In the genomic region with DNA sequence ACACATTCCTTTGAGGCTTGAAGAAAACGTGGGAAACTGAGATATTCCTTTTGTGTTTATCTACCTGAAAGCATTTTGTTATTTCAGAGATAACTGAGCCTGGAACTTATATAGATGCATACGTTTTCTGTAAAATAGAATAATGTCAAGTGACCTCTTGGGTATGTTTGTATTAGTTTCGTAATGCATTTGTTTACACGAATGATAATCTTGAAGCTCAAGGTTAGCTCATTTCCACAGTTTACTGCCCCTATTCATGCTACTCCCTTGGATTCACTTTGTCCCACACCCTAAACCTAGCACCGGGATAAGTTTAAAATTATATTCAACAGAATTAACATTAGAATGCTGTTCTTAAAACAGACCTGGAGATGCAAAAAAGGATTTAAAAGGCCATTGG, we compare ENCODE assay signal across 1 cellular context.
TF ChIP-seq lines count a peak whose summit lies in the region.

No MANE protein-coding gene starts in this region.

TF ChIP-seq in HepG2, 621 proteins besides CTCF, POLR2A, EP300 and RAD21 (continued from another document and continues in another):
- TF ChIP-seq, protein P1, sequence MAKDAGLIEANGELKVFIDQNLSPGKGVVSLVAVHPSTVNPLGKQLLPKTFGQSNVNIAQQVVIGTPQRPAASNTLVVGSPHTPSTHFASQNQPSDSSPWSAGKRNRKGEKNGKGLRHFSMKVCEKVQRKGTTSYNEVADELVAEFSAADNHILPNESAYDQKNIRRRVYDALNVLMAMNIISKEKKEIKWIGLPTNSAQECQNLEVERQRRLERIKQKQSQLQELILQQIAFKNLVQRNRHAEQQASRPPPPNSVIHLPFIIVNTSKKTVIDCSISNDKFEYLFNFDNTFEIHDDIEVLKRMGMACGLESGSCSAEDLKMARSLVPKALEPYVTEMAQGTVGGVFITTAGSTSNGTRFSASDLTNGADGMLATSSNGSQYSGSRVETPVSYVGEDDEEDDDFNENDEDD (CRISPR knock-in tag; IDR thresholded peaks at IDR 0.05; ENCODE audit: borderline replicate concordance) = no peak
- TF ChIP-seq NCOA2 (CRISPR knock-in tag; IDR thresholded peaks at IDR 0.05) (peak; percentile 34; the same call in 1 of the 2 replicates), TARDBP (CRISPR knock-in tag; IDR thresholded peaks at IDR 0.05) (no peak), ZFP37 (CRISPR knock-in tag; IDR thresholded peaks at IDR 0.05; ENCODE audit: borderline replicate concordance) (no peak), CEBPB (IDR thresholded peaks at IDR 0.05; ENCODE audit: borderline replicate concordance, low read depth, low read length) (peak; percentile 45; the same call in 1 of the 2 replicates), ZBTB38 (CRISPR knock-in tag; IDR thresholded peaks at IDR 0.05) (no peak), DPF2 (CRISPR knock-in tag; IDR thresholded peaks at IDR 0.05; ENCODE audit: borderline replicate concordance, low read depth) (no peak), RBM39 (IDR thresholded peaks at IDR 0.05; ENCODE audit: low read depth, low read length, poor library complexity, severe bottlenecking) (no peak), ZNF317 (CRISPR knock-in tag; IDR thresholded peaks at IDR 0.05) (no peak), ZNF260 (CRISPR knock-in tag; IDR thresholded peaks at IDR 0.05; ENCODE audit: borderline replicate concordance, low read depth) (no peak), SOX13 (IDR thresholded peaks at IDR 0.05) (no peak), SOX13 (CRISPR knock-in tag; conservative IDR thresholded peaks at IDR 0.05 in 1 of 2, IDR thresholded peaks at IDR 0.05 in 1 of 2) (peak in 1 of 2 experiments; percentile 44; a peak in 1 of 4 replicates), HOXD1 (CRISPR knock-in tag; IDR thresholded peaks at IDR 0.05) (no peak), THAP11 (CRISPR knock-in tag; IDR thresholded peaks at IDR 0.05) (no peak), GTF2F1 (IDR thresholded peaks at IDR 0.05; ENCODE audit: low read length) (no peak), SIN3A (IDR thresholded peaks at IDR 0.05; ENCODE audit: borderline replicate concordance, low read depth, low read length) (no peak), MTA1 (CRISPR knock-in tag; IDR thresholded peaks at IDR 0.05; ENCODE audit: borderline replicate concordance) (no peak), SSRP1 (CRISPR knock-in tag; IDR thresholded peaks at IDR 0.05) (no peak), ZSCAN21 (CRISPR knock-in tag; IDR thresholded peaks at IDR 0.05; ENCODE audit: borderline replicate concordance) (no peak), ARNT (IDR thresholded peaks at IDR 0.05) (no peak), ZNF225 (CRISPR knock-in tag; IDR thresholded peaks at IDR 0.05) (no peak), ZNF296 (CRISPR knock-in tag; conservative IDR thresholded peaks at IDR 0.05) (no peak)
- TF ChIP-seq, protein P2, sequence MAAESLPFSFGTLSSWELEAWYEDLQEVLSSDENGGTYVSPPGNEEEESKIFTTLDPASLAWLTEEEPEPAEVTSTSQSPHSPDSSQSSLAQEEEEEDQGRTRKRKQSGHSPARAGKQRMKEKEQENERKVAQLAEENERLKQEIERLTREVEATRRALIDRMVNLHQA (CRISPR knock-in tag; IDR thresholded peaks at IDR 0.05) = no peak
- TF ChIP-seq, protein P3, sequence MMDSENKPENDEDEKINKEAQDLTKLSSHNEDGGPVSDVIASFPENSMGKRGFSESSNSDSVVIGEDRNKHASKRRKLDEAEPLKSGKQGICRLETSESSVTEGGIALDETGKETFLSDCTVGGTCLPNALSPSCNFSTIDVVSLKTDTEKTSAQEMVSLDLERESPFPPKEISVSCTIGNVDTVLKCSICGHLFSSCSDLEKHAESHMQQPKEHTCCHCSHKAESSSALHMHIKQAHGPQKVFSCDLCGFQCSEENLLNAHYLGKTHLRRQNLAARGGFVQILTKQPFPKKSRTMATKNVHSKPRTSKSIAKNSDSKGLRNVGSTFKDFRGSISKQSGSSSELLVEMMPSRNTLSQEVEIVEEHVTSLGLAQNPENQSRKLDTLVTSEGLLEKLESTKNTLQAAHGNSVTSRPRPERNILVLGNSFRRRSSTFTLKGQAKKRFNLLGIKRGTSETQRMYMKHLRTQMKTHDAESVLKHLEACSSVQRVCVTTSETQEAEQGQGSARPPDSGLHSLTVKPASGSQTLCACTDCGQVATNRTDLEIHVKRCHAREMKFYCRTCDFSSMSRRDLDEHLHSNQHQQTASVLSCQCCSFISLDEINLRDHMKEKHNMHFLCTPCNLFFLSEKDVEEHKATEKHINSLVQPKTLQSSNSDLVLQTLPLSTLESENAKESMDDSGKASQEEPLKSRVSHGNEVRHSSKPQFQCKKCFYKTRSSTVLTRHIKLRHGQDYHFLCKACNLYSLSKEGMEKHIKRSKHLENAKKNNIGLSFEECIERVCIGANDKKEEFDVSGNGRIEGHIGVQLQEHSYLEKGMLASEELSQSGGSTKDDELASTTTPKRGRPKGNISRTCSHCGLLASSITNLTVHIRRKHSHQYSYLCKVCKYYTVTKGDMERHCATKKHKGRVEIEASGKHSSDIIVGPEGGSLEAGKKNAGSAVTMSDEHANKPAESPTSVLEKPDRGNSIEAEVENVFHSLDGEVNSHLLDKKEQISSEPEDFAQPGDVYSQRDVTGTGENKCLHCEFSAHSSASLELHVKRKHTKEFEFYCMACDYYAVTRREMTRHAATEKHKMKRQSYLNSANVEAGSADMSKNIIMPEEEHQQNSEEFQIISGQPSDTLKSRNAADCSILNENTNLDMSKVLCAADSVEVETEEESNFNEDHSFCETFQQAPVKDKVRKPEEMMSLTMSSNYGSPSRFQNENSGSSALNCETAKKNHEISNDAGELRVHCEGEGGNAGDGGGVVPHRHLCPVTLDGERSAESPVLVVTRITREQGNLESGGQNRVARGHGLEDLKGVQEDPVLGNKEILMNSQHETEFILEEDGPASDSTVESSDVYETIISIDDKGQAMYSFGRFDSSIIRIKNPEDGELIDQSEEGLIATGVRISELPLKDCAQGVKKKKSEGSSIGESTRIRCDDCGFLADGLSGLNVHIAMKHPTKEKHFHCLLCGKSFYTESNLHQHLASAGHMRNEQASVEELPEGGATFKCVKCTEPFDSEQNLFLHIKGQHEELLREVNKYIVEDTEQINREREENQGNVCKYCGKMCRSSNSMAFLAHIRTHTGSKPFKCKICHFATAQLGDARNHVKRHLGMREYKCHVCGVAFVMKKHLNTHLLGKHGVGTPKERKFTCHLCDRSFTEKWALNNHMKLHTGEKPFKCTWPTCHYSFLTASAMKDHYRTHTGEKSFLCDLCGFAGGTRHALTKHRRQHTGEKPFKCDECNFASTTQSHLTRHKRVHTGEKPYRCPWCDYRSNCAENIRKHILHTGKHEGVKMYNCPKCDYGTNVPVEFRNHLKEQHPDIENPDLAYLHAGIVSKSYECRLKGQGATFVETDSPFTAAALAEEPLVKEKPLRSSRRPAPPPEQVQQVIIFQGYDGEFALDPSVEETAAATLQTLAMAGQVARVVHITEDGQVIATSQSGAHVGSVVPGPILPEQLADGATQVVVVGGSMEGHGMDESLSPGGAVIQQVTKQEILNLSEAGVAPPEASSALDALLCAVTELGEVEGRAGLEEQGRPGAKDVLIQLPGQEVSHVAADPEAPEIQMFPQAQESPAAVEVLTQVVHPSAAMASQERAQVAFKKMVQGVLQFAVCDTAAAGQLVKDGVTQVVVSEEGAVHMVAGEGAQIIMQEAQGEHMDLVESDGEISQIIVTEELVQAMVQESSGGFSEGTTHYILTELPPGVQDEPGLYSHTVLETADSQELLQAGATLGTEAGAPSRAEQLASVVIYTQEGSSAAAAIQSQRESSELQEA (CRISPR knock-in tag; IDR thresholded peaks at IDR 0.05; ENCODE audit: not compliant biosample characterization) = no peak
- TF ChIP-seq, protein P4, sequence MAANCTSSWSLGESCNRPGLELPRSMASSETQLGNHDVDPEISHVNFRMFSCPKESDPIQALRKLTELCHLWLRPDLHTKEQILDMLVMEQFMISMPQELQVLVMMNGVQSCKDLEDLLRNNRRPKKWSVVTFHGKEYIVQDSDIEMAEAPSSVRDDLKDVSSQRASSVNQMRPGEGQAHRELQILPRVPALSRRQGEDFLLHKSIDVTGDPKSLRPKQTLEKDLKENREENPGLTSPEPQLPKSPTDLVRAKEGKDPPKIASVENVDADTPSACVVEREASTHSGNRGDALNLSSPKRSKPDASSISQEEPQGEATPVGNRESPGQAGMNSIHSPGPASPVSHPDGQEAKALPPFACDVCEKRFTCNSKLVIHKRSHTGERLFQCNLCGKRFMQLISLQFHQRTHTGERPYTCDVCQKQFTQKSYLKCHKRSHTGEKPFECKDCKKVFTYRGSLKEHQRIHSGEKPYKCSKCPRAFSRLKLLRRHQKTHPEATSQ (CRISPR knock-in tag; IDR thresholded peaks at IDR 0.05; ENCODE audit: borderline replicate concordance) = no peak
- TF ChIP-seq, protein P5, sequence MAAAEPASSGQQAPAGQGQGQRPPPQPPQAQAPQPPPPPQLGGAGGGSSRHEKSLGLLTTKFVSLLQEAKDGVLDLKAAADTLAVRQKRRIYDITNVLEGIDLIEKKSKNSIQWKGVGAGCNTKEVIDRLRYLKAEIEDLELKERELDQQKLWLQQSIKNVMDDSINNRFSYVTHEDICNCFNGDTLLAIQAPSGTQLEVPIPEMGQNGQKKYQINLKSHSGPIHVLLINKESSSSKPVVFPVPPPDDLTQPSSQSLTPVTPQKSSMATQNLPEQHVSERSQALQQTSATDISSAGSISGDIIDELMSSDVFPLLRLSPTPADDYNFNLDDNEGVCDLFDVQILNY (CRISPR knock-in tag; conservative IDR thresholded peaks at IDR 0.05) = no peak
- TF ChIP-seq, protein P6, sequence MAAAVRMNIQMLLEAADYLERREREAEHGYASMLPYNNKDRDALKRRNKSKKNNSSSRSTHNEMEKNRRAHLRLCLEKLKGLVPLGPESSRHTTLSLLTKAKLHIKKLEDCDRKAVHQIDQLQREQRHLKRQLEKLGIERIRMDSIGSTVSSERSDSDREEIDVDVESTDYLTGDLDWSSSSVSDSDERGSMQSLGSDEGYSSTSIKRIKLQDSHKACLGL (CRISPR knock-in tag; IDR thresholded peaks at IDR 0.05) = no peak
- TF ChIP-seq, protein P7, sequence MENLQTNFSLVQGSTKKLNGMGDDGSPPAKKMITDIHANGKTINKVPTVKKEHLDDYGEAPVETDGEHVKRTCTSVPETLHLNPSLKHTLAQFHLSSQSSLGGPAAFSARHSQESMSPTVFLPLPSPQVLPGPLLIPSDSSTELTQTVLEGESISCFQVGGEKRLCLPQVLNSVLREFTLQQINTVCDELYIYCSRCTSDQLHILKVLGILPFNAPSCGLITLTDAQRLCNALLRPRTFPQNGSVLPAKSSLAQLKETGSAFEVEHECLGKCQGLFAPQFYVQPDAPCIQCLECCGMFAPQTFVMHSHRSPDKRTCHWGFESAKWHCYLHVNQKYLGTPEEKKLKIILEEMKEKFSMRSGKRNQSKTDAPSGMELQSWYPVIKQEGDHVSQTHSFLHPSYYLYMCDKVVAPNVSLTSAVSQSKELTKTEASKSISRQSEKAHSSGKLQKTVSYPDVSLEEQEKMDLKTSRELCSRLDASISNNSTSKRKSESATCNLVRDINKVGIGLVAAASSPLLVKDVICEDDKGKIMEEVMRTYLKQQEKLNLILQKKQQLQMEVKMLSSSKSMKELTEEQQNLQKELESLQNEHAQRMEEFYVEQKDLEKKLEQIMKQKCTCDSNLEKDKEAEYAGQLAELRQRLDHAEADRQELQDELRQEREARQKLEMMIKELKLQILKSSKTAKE (CRISPR knock-in tag; IDR thresholded peaks at IDR 0.05; ENCODE audit: borderline replicate concordance) = no peak
- TF ChIP-seq, protein P8, sequence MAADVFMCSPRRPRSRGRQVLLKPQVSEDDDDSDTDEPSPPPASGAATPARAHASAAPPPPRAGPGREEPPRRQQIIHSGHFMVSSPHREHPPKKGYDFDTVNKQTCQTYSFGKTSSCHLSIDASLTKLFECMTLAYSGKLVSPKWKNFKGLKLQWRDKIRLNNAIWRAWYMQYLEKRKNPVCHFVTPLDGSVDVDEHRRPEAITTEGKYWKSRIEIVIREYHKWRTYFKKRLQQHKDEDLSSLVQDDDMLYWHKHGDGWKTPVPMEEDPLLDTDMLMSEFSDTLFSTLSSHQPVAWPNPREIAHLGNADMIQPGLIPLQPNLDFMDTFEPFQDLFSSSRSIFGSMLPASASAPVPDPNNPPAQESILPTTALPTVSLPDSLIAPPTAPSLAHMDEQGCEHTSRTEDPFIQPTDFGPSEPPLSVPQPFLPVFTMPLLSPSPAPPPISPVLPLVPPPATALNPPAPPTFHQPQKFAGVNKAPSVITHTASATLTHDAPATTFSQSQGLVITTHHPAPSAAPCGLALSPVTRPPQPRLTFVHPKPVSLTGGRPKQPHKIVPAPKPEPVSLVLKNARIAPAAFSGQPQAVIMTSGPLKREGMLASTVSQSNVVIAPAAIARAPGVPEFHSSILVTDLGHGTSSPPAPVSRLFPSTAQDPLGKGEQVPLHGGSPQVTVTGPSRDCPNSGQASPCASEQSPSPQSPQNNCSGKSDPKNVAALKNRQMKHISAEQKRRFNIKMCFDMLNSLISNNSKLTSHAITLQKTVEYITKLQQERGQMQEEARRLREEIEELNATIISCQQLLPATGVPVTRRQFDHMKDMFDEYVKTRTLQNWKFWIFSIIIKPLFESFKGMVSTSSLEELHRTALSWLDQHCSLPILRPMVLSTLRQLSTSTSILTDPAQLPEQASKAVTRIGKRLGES (CRISPR knock-in tag; IDR thresholded peaks at IDR 0.05; ENCODE audit: borderline replicate concordance) = no peak
- TF ChIP-seq, protein P9, sequence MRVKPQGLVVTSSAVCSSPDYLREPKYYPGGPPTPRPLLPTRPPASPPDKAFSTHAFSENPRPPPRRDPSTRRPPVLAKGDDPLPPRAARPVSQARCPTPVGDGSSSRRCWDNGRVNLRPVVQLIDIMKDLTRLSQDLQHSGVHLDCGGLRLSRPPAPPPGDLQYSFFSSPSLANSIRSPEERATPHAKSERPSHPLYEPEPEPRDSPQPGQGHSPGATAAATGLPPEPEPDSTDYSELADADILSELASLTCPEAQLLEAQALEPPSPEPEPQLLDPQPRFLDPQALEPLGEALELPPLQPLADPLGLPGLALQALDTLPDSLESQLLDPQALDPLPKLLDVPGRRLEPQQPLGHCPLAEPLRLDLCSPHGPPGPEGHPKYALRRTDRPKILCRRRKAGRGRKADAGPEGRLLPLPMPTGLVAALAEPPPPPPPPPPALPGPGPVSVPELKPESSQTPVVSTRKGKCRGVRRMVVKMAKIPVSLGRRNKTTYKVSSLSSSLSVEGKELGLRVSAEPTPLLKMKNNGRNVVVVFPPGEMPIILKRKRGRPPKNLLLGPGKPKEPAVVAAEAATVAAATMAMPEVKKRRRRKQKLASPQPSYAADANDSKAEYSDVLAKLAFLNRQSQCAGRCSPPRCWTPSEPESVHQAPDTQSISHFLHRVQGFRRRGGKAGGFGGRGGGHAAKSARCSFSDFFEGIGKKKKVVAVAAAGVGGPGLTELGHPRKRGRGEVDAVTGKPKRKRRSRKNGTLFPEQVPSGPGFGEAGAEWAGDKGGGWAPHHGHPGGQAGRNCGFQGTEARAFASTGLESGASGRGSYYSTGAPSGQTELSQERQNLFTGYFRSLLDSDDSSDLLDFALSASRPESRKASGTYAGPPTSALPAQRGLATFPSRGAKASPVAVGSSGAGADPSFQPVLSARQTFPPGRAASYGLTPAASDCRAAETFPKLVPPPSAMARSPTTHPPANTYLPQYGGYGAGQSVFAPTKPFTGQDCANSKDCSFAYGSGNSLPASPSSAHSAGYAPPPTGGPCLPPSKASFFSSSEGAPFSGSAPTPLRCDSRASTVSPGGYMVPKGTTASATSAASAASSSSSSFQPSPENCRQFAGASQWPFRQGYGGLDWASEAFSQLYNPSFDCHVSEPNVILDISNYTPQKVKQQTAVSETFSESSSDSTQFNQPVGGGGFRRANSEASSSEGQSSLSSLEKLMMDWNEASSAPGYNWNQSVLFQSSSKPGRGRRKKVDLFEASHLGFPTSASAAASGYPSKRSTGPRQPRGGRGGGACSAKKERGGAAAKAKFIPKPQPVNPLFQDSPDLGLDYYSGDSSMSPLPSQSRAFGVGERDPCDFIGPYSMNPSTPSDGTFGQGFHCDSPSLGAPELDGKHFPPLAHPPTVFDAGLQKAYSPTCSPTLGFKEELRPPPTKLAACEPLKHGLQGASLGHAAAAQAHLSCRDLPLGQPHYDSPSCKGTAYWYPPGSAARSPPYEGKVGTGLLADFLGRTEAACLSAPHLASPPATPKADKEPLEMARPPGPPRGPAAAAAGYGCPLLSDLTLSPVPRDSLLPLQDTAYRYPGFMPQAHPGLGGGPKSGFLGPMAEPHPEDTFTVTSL (CRISPR knock-in tag; IDR thresholded peaks at IDR 0.05; ENCODE audit: borderline replicate concordance) = peak; percentile 21; the same call in 1 of the 2 replicates
